In genomic region chr5:135576075-135576599, GRCh38 we compare ENCODE assay signal across 21 cellular contexts. TPM values are rescaled to one million over a fixed set of nuclear protein-coding genes. Genes with fewer than 3 reads are reported as not detected.
DNase-seq lines count a peak whose midpoint lies in the region; ATAC-seq, FAIRE-seq and TF ChIP-seq lines count a peak whose summit lies in the region.
"Had no signal": no experiment of that assay in that cellular context is flagged by ENCODE, and none has a peak within 500 bp of the region (broad histone marks: within the 10 kb centered on the region; RNA-seq: fewer than 3 reads in every experiment).

No MANE protein-coding gene starts in this region.

- no peaks in the 10 kb centered on the region for H3K79me2 ChIP-seq in HepG2 (ENCODE audit: insufficient read depth, low read length)

- H3K36me3 ChIP-seq in HUES48 (ENCODE audit: control insufficient read depth, insufficient read depth, low read length) (no peaks in the 10 kb centered on the region), HepG2 (replicated peaks in 1 of 2; ENCODE audit: control insufficient read depth in 1 of 2, insufficient read depth in 2 of 2, low read length in 2 of 2) (no peaks in the 10 kb centered on the region)
- H3K36me3 ChIP-seq: HAP-1, thyroid gland had no signal

- H3K27ac ChIP-seq in HUES48 (ENCODE audit: low read depth, low read length), result peak overlapping the region; percentile 76
- no peak overlapping the region for H3K27ac ChIP-seq in HepG2 (ENCODE audit: extremely low read length, insufficient read depth, low read length)
- H3K27ac ChIP-seq: thyroid gland had no signal

- intact Hi-C loops in HepG2 (cut with micrococcal nuclease; ENCODE audit: unreplicated experiment), result no loop called here

- H3K4me3 Mint-ChIP-seq in activated T-helper 17 cell treated with anti-CD3 and anti-CD28 coated beads, Interleukin-2, amount 50 U/mL, for 72 hours, result no peak overlapping the region
- H3K4me3 Mint-ChIP-seq in activated CD4-positive, alpha-beta memory T cell treated with anti-CD3 and anti-CD28 coated beads, Interleukin-2, amount 10 ng/mL, durations not matched to agents 7 days and 5 days, result no peak overlapping the region
- H3K4me3 Mint-ChIP-seq: activated naive CD8-positive, alpha-beta T cell treated with anti-CD3 and anti-CD28 coated beads, Interleukin-2, amount 10 ng/mL, durations not matched to agents 7 days and 5 days had no signal

- H3K9me3 ChIP-seq in HUES48 (ENCODE audit: control insufficient read depth, insufficient read depth, low read length) (no peaks in the 10 kb centered on the region), HepG2 (ENCODE audit: low read length) (no peaks in the 10 kb centered on the region)
- H3K9me3 ChIP-seq: Caco-2, HAP-1, thyroid gland had no signal

- CTCF ChIA-PET in HepG2 (lab: Yijun Ruan, JAX; ENCODE audit: low intra/inter-chr PET ratio, low total read pairs), result no interaction called here
- CTCF ChIA-PET in activated CD4-positive, alpha-beta memory T cell treated with anti-CD3 and anti-CD28 coated beads, Interleukin-2, amount 10 ng/mL, durations not matched to agents 7 days and 5 days (lab: Charles Lee), result interaction anchor here (5.8 kb wide), 1 partner anchor 10 kb away, joined by 28 read pairs; no protein-coding TSS in a partner anchor

- in situ Hi-C loops in HepG2 (cut with HindIII; ENCODE audit: extremely low pct_ligation_motif_present, low pct_unique_long_range_greater_than_20kb), result no loop called here

- TF ChIP-seq RAD21 in HepG2 (CRISPR knock-in tag; IDR thresholded peaks at IDR 0.05), result no peak

- ATAC-seq in HepG2, result no peak
- ATAC-seq in HG02798 (IDR thresholded peaks at IDR 0.05; ENCODE audit: poor library complexity, unreplicated experiment), result no peak
- no peak for ATAC-seq in activated T-helper 17 cell treated with anti-CD3 and anti-CD28 coated beads, Interleukin-2, amount 50 U/mL, for 72 hours (replicated peaks)
- ATAC-seq in GM18867 (IDR thresholded peaks at IDR 0.05; ENCODE audit: unreplicated experiment), result no peak
- ATAC-seq: K562, left ventricle myocardium superior had no signal

- no peak overlapping the region for H3K27ac Mint-ChIP-seq in activated T-helper 17 cell treated with anti-CD3 and anti-CD28 coated beads, Interleukin-2, amount 50 U/mL, for 72 hours
- H3K27ac Mint-ChIP-seq in activated CD4-positive, alpha-beta memory T cell treated with anti-CD3 and anti-CD28 coated beads, Interleukin-2, amount 10 ng/mL, durations not matched to agents 7 days and 5 days, result no peak overlapping the region
- H3K27ac Mint-ChIP-seq: activated naive CD8-positive, alpha-beta T cell treated with anti-CD3 and anti-CD28 coated beads, Interleukin-2, amount 10 ng/mL, durations not matched to agents 7 days and 5 days had no signal

- no peaks in the 10 kb centered on the region for H3K9me3 Mint-ChIP-seq in activated T-helper 17 cell treated with anti-CD3 and anti-CD28 coated beads, Interleukin-2, amount 50 U/mL, for 72 hours
- no peaks in the 10 kb centered on the region for H3K9me3 Mint-ChIP-seq in activated CD4-positive, alpha-beta memory T cell treated with anti-CD3 and anti-CD28 coated beads, Interleukin-2, amount 10 ng/mL, durations not matched to agents 7 days and 5 days
- H3K9me3 Mint-ChIP-seq: activated naive CD8-positive, alpha-beta T cell treated with anti-CD3 and anti-CD28 coated beads, Interleukin-2, amount 10 ng/mL, durations not matched to agents 7 days and 5 days; nephron had no signal

- TF ChIP-seq CTCF in HepG2 (CRISPR knock-in tag; IDR thresholded peaks at IDR 0.05), result no peak

- no peak overlapping the region for H3K9ac ChIP-seq in HUES48 (ENCODE audit: low read depth, low read length)
- no peak overlapping the region for H3K9ac ChIP-seq in HepG2 (ENCODE audit: insufficient read depth, low read depth, low read length)

- H3K36me3 Mint-ChIP-seq in activated T-helper 17 cell treated with anti-CD3 and anti-CD28 coated beads, Interleukin-2, amount 50 U/mL, for 72 hours (ENCODE audit: low read depth), result no peaks in the 10 kb centered on the region
- no peaks in the 10 kb centered on the region for H3K36me3 Mint-ChIP-seq in activated CD4-positive, alpha-beta memory T cell treated with anti-CD3 and anti-CD28 coated beads, Interleukin-2, amount 10 ng/mL, durations not matched to agents 7 days and 5 days (ENCODE audit: low read depth)
- H3K36me3 Mint-ChIP-seq: activated naive CD8-positive, alpha-beta T cell treated with anti-CD3 and anti-CD28 coated beads, Interleukin-2, amount 10 ng/mL, durations not matched to agents 7 days and 5 days had no signal

- H4K20me1 ChIP-seq in HepG2 (ENCODE audit: insufficient read depth, low read length), result no peaks in the 10 kb centered on the region

- H2AFZ ChIP-seq in HepG2 (ENCODE audit: low read length), result no peak overlapping the region

- no TSS peak for BruUV-seq in HepG2 (replicated peaks; lab: Mats Ljungman, UMichigan)

- peak; percentile 69 for DNase-seq in AG08396 (ENCODE audit: low spot score)
- DNase-seq in cerebellar cortex (ENCODE audit: low spot score), result peak; percentile 25
- DNase-seq in HepG2 (ENCODE audit: low spot score), result no peak
- DNase-seq in activated CD4-positive, alpha-beta memory T cell treated with anti-CD3 and anti-CD28 coated beads, Interleukin-2, amount 10 ng/mL, durations not matched to agents 7 days and 5 days, result no peak
- DNase-seq: activated CD4-positive, alpha-beta T cell treated with anti-CD3 and anti-CD28 coated beads for 48 hours; activated naive CD8-positive, alpha-beta T cell treated with anti-CD3 and anti-CD28 coated beads, Interleukin-2, amount 10 ng/mL, durations not matched to agents 7 days and 5 days; activated T-cell treated with anti-CD3 and anti-CD28 coated beads for 4 hours; Caco-2; hippocampal formation; left ventricle myocardium superior; NCI-H1417 treated with DMSO at 0.1 percent for 48 hours; SIG-M5; thyroid gland had no signal

- TF ChIP-seq EP300 in HepG2 (IDR thresholded peaks at IDR 0.05; ENCODE audit: low read depth in 2 of 2, low read length in 2 of 2) (no peak), HepG2 (CRISPR knock-in tag; IDR thresholded peaks at IDR 0.05; ENCODE audit: borderline replicate concordance) (no peak)

- no peaks in the 10 kb centered on the region for H3K4me1 Mint-ChIP-seq in activated T-helper 17 cell treated with anti-CD3 and anti-CD28 coated beads, Interleukin-2, amount 50 U/mL, for 72 hours
- H3K4me1 Mint-ChIP-seq in activated CD4-positive, alpha-beta memory T cell treated with anti-CD3 and anti-CD28 coated beads, Interleukin-2, amount 10 ng/mL, durations not matched to agents 7 days and 5 days, result peaks cover 2% of the 10 kb centered on the region
- H3K4me1 Mint-ChIP-seq: activated naive CD8-positive, alpha-beta T cell treated with anti-CD3 and anti-CD28 coated beads, Interleukin-2, amount 10 ng/mL, durations not matched to agents 7 days and 5 days had no signal

- POLR2A ChIA-PET in HepG2 (lab: Yijun Ruan, JAX), result no interaction called here
- POLR2A ChIA-PET in activated CD4-positive, alpha-beta memory T cell treated with anti-CD3 and anti-CD28 coated beads, Interleukin-2, amount 10 ng/mL, durations not matched to agents 7 days and 5 days (lab: Charles Lee), result no interaction called here

- no peak overlapping the region for H3K4me2 ChIP-seq in HepG2 (ENCODE audit: low read depth, low read length)

- no peak for FAIRE-seq in HepG2 (lab: Jason Lieb, UNC)
- FAIRE-seq: K562 had no signal

- WGBS in HepG2 (ENCODE audit: low lambda C conversion rate), result 0% methylated on average over 2 of the region's 6 CpGs

- peaks cover 57% of the 10 kb centered on the region for H3K27me3 ChIP-seq in HUES48 (ENCODE audit: control insufficient read depth, insufficient read depth, low read length)
- H3K27me3 ChIP-seq in HepG2 (ENCODE audit: control insufficient read depth in 1 of 2, insufficient read depth in 2 of 2, low read length in 2 of 2), result peaks cover 0 to 38% of the 10 kb centered on the region in 2 experiments; a peak in 4 of 5 replicates

- TF ChIP-seq POLR2A in HepG2 (IDR thresholded peaks at IDR 0.05; ENCODE audit: insufficient read depth in 1 of 2, low read depth in 2 of 2, low read length in 2 of 2), result no peak

- H3K4me1 ChIP-seq in HUES48 (ENCODE audit: control insufficient read depth, insufficient read depth, low read length), result peaks cover 23% of the 10 kb centered on the region
- H3K4me1 ChIP-seq in HepG2 (ENCODE audit: insufficient read depth, low read length), result no peaks in the 10 kb centered on the region
- H3K4me1 ChIP-seq: Caco-2 had no signal

- H3K27me3 Mint-ChIP-seq in activated T-helper 17 cell treated with anti-CD3 and anti-CD28 coated beads, Interleukin-2, amount 50 U/mL, for 72 hours, result peaks cover 42% of the 10 kb centered on the region
- peaks cover 37% of the 10 kb centered on the region for H3K27me3 Mint-ChIP-seq in activated CD4-positive, alpha-beta memory T cell treated with anti-CD3 and anti-CD28 coated beads, Interleukin-2, amount 10 ng/mL, durations not matched to agents 7 days and 5 days

- H3K4me3 ChIP-seq in HUES48 (ENCODE audit: low read depth, low read length) (no peak overlapping the region; the same call in 1 of the 2 replicates), HepG2 (replicated peaks in 1 of 3; ENCODE audit: insufficient read depth in 1 of 3, low read depth in 2 of 3, low read length in 3 of 3) (no peak overlapping the region)
- H3K4me3 ChIP-seq: coronary artery, HAP-1, K562, thyroid gland had no signal

RNA-seq across cellular contexts. Expression of gene CXCL14, which starts 2.7 kb away (rescaled TPM):
- not detected in 2 replicates for total RNA-seq in HepG2 (2016; rRNA removed; fragmentation: Illumina TruSeq; extraction: Trizol)
- not detected in 2 replicates for total RNA-seq in HepG2 (2016; cell fraction: cytosol; rRNA removed; fragmentation: Illumina TruSeq; extraction: Trizol; ENCODE audit: low read depth)
- total RNA-seq in HepG2 (2016; cell fraction: insoluble cytoplasmic fraction; rRNA removed; fragmentation: Illumina TruSeq; extraction: Trizol), result not detected in 2 replicates
- total RNA-seq in HepG2 (2016; cell fraction: membrane; rRNA removed; fragmentation: Illumina TruSeq; extraction: Trizol), result not detected in 2 replicates
- total RNA-seq in HepG2 (2016; cell fraction: nucleus; rRNA removed; fragmentation: Illumina TruSeq; extraction: Trizol), result not detected in 2 replicates
- polyA plus RNA-seq in HepG2 (2011; rRNA removed), result not detected in 2 replicates
- not detected in 2 replicates for polyA plus RNA-seq in HepG2 (2011; cell fraction: cytosol; rRNA removed)
- not detected in 2 replicates for polyA plus RNA-seq in HepG2 (2011; cell fraction: nucleus; rRNA removed)
- polyA plus RNA-seq in HepG2 (2012), result not detected in 2 replicates
- polyA plus RNA-seq in HepG2 (2016; cell fraction: cytosol; fragmentation: Illumina TruSeq; extraction: Trizol; ENCODE audit: low read depth), result not detected in 2 replicates
- polyA plus RNA-seq in HepG2 (2016; cell fraction: insoluble cytoplasmic fraction; fragmentation: Illumina TruSeq; extraction: Trizol; ENCODE audit: low read depth), result not detected in 2 replicates
- not detected in 2 replicates for polyA plus RNA-seq in HepG2 (2016; cell fraction: membrane; fragmentation: Illumina TruSeq; extraction: Trizol; ENCODE audit: low read depth)
- not detected in 2 replicates for polyA plus RNA-seq in HepG2 (2016; cell fraction: nucleus; fragmentation: Illumina TruSeq; extraction: Trizol; ENCODE audit: insufficient read depth, low read depth)
- not detected in 2 replicates for polyA minus RNA-seq in HepG2 (2011; rRNA and poly(A)+ RNA removed; ENCODE audit: low replicate concordance)
- not detected in 2 replicates for polyA minus RNA-seq in HepG2 (2011; cell fraction: cytosol; rRNA and poly(A)+ RNA removed)
- not detected in 2 replicates for polyA minus RNA-seq in HepG2 (2011; cell fraction: nucleus; rRNA and poly(A)+ RNA removed)
- total RNA-seq in activated T-helper 17 cell treated with anti-CD3 and anti-CD28 coated beads, Interleukin-2, amount 50 U/mL, for 72 hours, result not detected
- not detected for total RNA-seq in activated CD4-positive, alpha-beta memory T cell treated with anti-CD3 and anti-CD28 coated beads, Interleukin-2, amount 10 ng/mL, durations not matched to agents 7 days and 5 days
- total RNA-seq: activated naive CD8-positive, alpha-beta T cell treated with anti-CD3 and anti-CD28 coated beads, Interleukin-2, amount 10 ng/mL, durations not matched to agents 7 days and 5 days; Caco-2; K562 had no signal
- polyA plus RNA-seq: K562 had no signal

RNA-seq across cellular contexts. Expression of gene NEUROG1, which starts 40.4 kb away (rescaled TPM):
- not detected in 2 replicates for total RNA-seq in HepG2 (2016; rRNA removed; fragmentation: Illumina TruSeq; extraction: Trizol)
- not detected in 2 replicates for total RNA-seq in HepG2 (2016; cell fraction: cytosol; rRNA removed; fragmentation: Illumina TruSeq; extraction: Trizol; ENCODE audit: low read depth)
- total RNA-seq in HepG2 (2016; cell fraction: insoluble cytoplasmic fraction; rRNA removed; fragmentation: Illumina TruSeq; extraction: Trizol), result not detected in 2 replicates
- not detected in 2 replicates for total RNA-seq in HepG2 (2016; cell fraction: membrane; rRNA removed; fragmentation: Illumina TruSeq; extraction: Trizol)
- not detected in 2 replicates for total RNA-seq in HepG2 (2016; cell fraction: nucleus; rRNA removed; fragmentation: Illumina TruSeq; extraction: Trizol)
- polyA plus RNA-seq in HepG2 (2011; rRNA removed), result not detected in 2 replicates
- polyA plus RNA-seq in HepG2 (2011; cell fraction: cytosol; rRNA removed), result not detected in 2 replicates
- not detected in 2 replicates for polyA plus RNA-seq in HepG2 (2011; cell fraction: nucleus; rRNA removed)
- polyA plus RNA-seq in HepG2 (2012), result not detected in 2 replicates
- polyA plus RNA-seq in HepG2 (2016; cell fraction: cytosol; fragmentation: Illumina TruSeq; extraction: Trizol; ENCODE audit: low read depth), result not detected in 2 replicates
- not detected in 2 replicates for polyA plus RNA-seq in HepG2 (2016; cell fraction: insoluble cytoplasmic fraction; fragmentation: Illumina TruSeq; extraction: Trizol; ENCODE audit: low read depth)
- not detected in 2 replicates for polyA plus RNA-seq in HepG2 (2016; cell fraction: membrane; fragmentation: Illumina TruSeq; extraction: Trizol; ENCODE audit: low read depth)
- polyA plus RNA-seq in HepG2 (2016; cell fraction: nucleus; fragmentation: Illumina TruSeq; extraction: Trizol; ENCODE audit: insufficient read depth, low read depth), result not detected in 2 replicates
- polyA minus RNA-seq in HepG2 (2011; rRNA and poly(A)+ RNA removed; ENCODE audit: low replicate concordance), result not detected in 2 replicates
- polyA minus RNA-seq in HepG2 (2011; cell fraction: cytosol; rRNA and poly(A)+ RNA removed), result not detected in 2 replicates
- polyA minus RNA-seq in HepG2 (2011; cell fraction: nucleus; rRNA and poly(A)+ RNA removed), result not detected in 2 replicates
- total RNA-seq in activated T-helper 17 cell treated with anti-CD3 and anti-CD28 coated beads, Interleukin-2, amount 50 U/mL, for 72 hours, result not detected
- not detected for total RNA-seq in activated CD4-positive, alpha-beta memory T cell treated with anti-CD3 and anti-CD28 coated beads, Interleukin-2, amount 10 ng/mL, durations not matched to agents 7 days and 5 days
- total RNA-seq: activated naive CD8-positive, alpha-beta T cell treated with anti-CD3 and anti-CD28 coated beads, Interleukin-2, amount 10 ng/mL, durations not matched to agents 7 days and 5 days; Caco-2; K562; left ventricle myocardium superior; thyroid gland had no signal
- polyA plus RNA-seq: K562 had no signal

Comparison
In these comparisons a context has a peak if more than half of its experiments do, and no peak if none do; other contexts are left out.
1. DNase-seq: peak in AG08396 (single experiment) and cerebellar cortex (single experiment); none in HepG2 (single experiment) and activated CD4-positive, alpha-beta memory T cell treated with anti-CD3 and anti-CD28 coated beads, Interleukin-2, amount 10 ng/mL, durations not matched to agents 7 days and 5 days (single experiment).